In genomic region chr14:42193426-42193766, GRCh38 we compare ENCODE assay signal across 17 cellular contexts.
"Had no signal": no experiment of that assay in that cellular context is flagged by ENCODE, and none has a peak within 500 bp of the region (broad histone marks: within the 10 kb centered on the region; RNA-seq: fewer than 3 reads in every experiment).

No MANE protein-coding gene starts in this region.

- H3K4me1 Mint-ChIP-seq: activated CD4-positive, alpha-beta memory T cell treated with anti-CD3 and anti-CD28 coated beads, Interleukin-2, amount 10 ng/mL, durations not matched to agents 7 days and 5 days; activated naive CD8-positive, alpha-beta T cell treated with anti-CD3 and anti-CD28 coated beads for 36 hours; nephron progenitor cell; T-cell had no signal

- H3K27ac ChIP-seq: cardiac muscle cell, gastroesophageal sphincter, upper lobe of right lung had no signal

- H3K27me3 ChIP-seq: cardiac muscle cell, gastroesophageal sphincter, sigmoid colon, upper lobe of right lung had no signal

- ATAC-seq: activated T-cell treated with anti-CD3 and anti-CD28 coated beads, Interleukin-2, amount 50 U/mL, for 72 hours; stimulated activated naive CD8-positive, alpha-beta T cell treated with anti-CD3 and anti-CD28 coated beads, Interleukin-15, Interleukin-2, amounts not matched to agents 100 U/mL and 50 U/mL, for 24 hours; T-cell; upper lobe of right lung had no signal

- H3K9me3 ChIP-seq: gastroesophageal sphincter, sigmoid colon, upper lobe of right lung had no signal

- H3K4me3 Mint-ChIP-seq: activated CD4-positive, alpha-beta memory T cell treated with anti-CD3 and anti-CD28 coated beads, Interleukin-2, amount 10 ng/mL, durations not matched to agents 7 days and 5 days; activated naive CD8-positive, alpha-beta T cell treated with anti-CD3 and anti-CD28 coated beads for 36 hours; activated T-cell treated with anti-CD3 and anti-CD28 coated beads, Interleukin-2, amount 50 U/mL, for 72 hours; nephron progenitor cell; T-cell had no signal

- H3K4me1 ChIP-seq: upper lobe of right lung had no signal

- H3K27ac Mint-ChIP-seq: activated CD4-positive, alpha-beta memory T cell treated with anti-CD3 and anti-CD28 coated beads, Interleukin-2, amount 10 ng/mL, durations not matched to agents 7 days and 5 days; activated naive CD8-positive, alpha-beta T cell treated with anti-CD3 and anti-CD28 coated beads for 36 hours; activated T-cell treated with anti-CD3 and anti-CD28 coated beads, Interleukin-2, amount 50 U/mL, for 72 hours; nephron progenitor cell; T-cell had no signal

- H3K36me3 ChIP-seq: cardiac muscle cell, gastroesophageal sphincter, sigmoid colon, upper lobe of right lung had no signal

- H3K27me3 Mint-ChIP-seq: activated CD4-positive, alpha-beta memory T cell treated with anti-CD3 and anti-CD28 coated beads, Interleukin-2, amount 10 ng/mL, durations not matched to agents 7 days and 5 days; activated naive CD8-positive, alpha-beta T cell treated with anti-CD3 and anti-CD28 coated beads for 36 hours; T-cell had no signal

- H3K9me3 Mint-ChIP-seq: activated CD4-positive, alpha-beta memory T cell treated with anti-CD3 and anti-CD28 coated beads, Interleukin-2, amount 10 ng/mL, durations not matched to agents 7 days and 5 days; nephron progenitor cell had no signal

- DNase-seq: activated CD4-positive, alpha-beta memory T cell treated with anti-CD3 and anti-CD28 coated beads, Interleukin-2, amount 10 ng/mL, durations not matched to agents 7 days and 5 days; activated CD4-positive, alpha-beta T cell treated with anti-CD3 and anti-CD28 coated beads for 1 hour; activated CD8-positive, alpha-beta memory T cell treated with anti-CD3 and anti-CD28 coated beads, Interleukin-2, amount 50 U/mL, for 4 hours; activated gamma-delta T cell treated with Interleukin-2 at 50 U/mL for 16 hours; activated naive CD8-positive, alpha-beta T cell treated with anti-CD3 and anti-CD28 coated beads for 36 hours; activated T-cell treated with anti-CD3 and anti-CD28 coated beads, Interleukin-2, amount 50 U/mL, for 72 hours; hippocampal formation; left cardiac atrium; nephron progenitor cell; sigmoid colon; stimulated activated CD4-positive, alpha-beta T cell treated with anti-CD3 and anti-CD28 coated beads, Interleukin-4, amount 100 ng/mL, for 1 hour; stimulated activated CD8-positive, alpha-beta memory T cell treated with anti-CD3 and anti-CD28 coated beads, Interleukin-4, amount 100 ng/mL, for 48 hours; stimulated activated naive CD8-positive, alpha-beta T cell treated with anti-CD3 and anti-CD28 coated beads, Interleukin-15, Interleukin-2, amounts not matched to agents 100 U/mL and 50 U/mL, for 24 hours; T-cell; upper lobe of right lung had no signal

- H3K4me3 ChIP-seq: cardiac muscle cell, gastroesophageal sphincter, sigmoid colon, upper lobe of right lung had no signal

- H3K36me3 Mint-ChIP-seq: activated naive CD8-positive, alpha-beta T cell treated with anti-CD3 and anti-CD28 coated beads for 36 hours; T-cell had no signal
